Comparison of ENCODE assay signal across 8 cellular contexts in genomic region chr7:158802535-158803199, GRCh38. TPM values are rescaled to one million over a fixed set of nuclear protein-coding genes. Genes with fewer than 3 reads are reported as not detected.
DNase-seq lines count a peak whose midpoint lies in the region; ATAC-seq, FAIRE-seq and TF ChIP-seq lines count a peak whose summit lies in the region.

No MANE protein-coding gene starts in this region.

- H3K36me3 ChIP-seq in brain microvascular endothelial cell (replicated peaks) (peaks cover 3% of the 10 kb centered on the region), kidney epithelial cell (ENCODE audit: control insufficient read depth, insufficient read depth, low read length) (no peaks in the 10 kb centered on the region)

- in situ Hi-C loops in brain microvascular endothelial cell (cut with HindIII; ENCODE audit: low pct_ligation_motif_present, low sequenced_read_pairs), result no loop called here

- peak overlapping the region; percentile 65 for H3K27ac ChIP-seq in AG04450 (ENCODE audit: low read depth, low read length)
- peak overlapping the region; percentile 52 for H3K27ac ChIP-seq in brain microvascular endothelial cell
- H3K27ac ChIP-seq in coronary artery, result peak overlapping the region in 1 of 2 donors; percentile 48

- H3K4me3 ChIP-seq in AG04450 (ENCODE audit: low read depth, low read length), result no peak overlapping the region
- H3K4me3 ChIP-seq in brain microvascular endothelial cell (ENCODE audit: low read depth, low read length), result no peak overlapping the region
- no peak overlapping the region for H3K4me3 ChIP-seq in kidney epithelial cell (ENCODE audit: low read depth, low read length)
- H3K4me3 ChIP-seq in coronary artery, result no peak overlapping the region

- ATAC-seq in HG03460 (IDR thresholded peaks at IDR 0.05; ENCODE audit: unreplicated experiment) (no peak), GM19463 (IDR thresholded peaks at IDR 0.05; ENCODE audit: unreplicated experiment) (no peak)

- TF ChIP-seq CTCF in AG04450 (IDR thresholded peaks at IDR 0.05; ENCODE audit: low read depth, low read length) (no peak), brain microvascular endothelial cell (IDR thresholded peaks at IDR 0.05; ENCODE audit: low read depth, low read length, missing control alignments) (no peak), kidney epithelial cell (IDR thresholded peaks at IDR 0.05; ENCODE audit: insufficient read depth, low read length, poor library complexity, severe bottlenecking) (no peak), coronary artery (IDR thresholded peaks at IDR 0.05) (no peak)

- POLR2A ChIA-PET in AG04450 (lab: Yijun Ruan, JAX), result interaction anchor here (1.3 kb wide), 1 partner anchor 63 kb away, joined by 3 read pairs; no protein-coding TSS in a partner anchor

- H3K27me3 ChIP-seq in AG04450 (ENCODE audit: control insufficient read depth, insufficient read depth, low read length), result no peaks in the 10 kb centered on the region
- H3K27me3 ChIP-seq in brain microvascular endothelial cell (replicated peaks), result no peaks in the 10 kb centered on the region
- H3K27me3 ChIP-seq in kidney epithelial cell (ENCODE audit: control insufficient read depth, insufficient read depth, low read length), result no peaks in the 10 kb centered on the region

- H3K9me3 ChIP-seq in AG04450 (ENCODE audit: control insufficient read depth, insufficient read depth, low read length), result peaks cover 9% of the 10 kb centered on the region; the same call in 1 of the 2 replicates

- CTCF ChIA-PET in AG04450 (lab: Charles Lee), result interaction anchor here (0.6 kb wide), 1 partner anchor 174 kb away, joined by 4 read pairs; no protein-coding TSS in a partner anchor

- DNase-seq in AG04450 (ENCODE audit: low read depth, low spot score), result no peak
- peak; percentile 40 for DNase-seq in HTR-8/SVneo (ENCODE audit: insufficient read length, low spot score)
- DNase-seq in brain microvascular endothelial cell, result no peak
- DNase-seq in kidney epithelial cell (ENCODE audit: low read depth), result peak; percentile 49
- DNase-seq in coronary artery (ENCODE audit: low spot score), result no peak
- no peak for DNase-seq in NCI-H1105 treated with DMSO at 0.1 percent for 48 hours (lab: John Stamatoyannopoulos, UW)

- FAIRE-seq in HTR-8/SVneo (lab: Jason Lieb, UNC), result no peak

RNA-seq across cellular contexts. Expression of gene ESYT2, which starts 26.6 kb away (rescaled TPM):
- 46.9 and 54.3 TPM in 2 replicates for polyA plus RNA-seq in AG04450 (2011; rRNA removed)
- polyA minus RNA-seq in AG04450 (2011; rRNA and poly(A)+ RNA removed), result 47.7 and 51.9 TPM in 2 replicates
- total RNA-seq in kidney epithelial cell, result 53.1 and 54.1 TPM in 2 replicates

RNA-seq across cellular contexts. Expression of gene DYNC2I1, which starts 53.7 kb away (rescaled TPM):
- 7.7 and 8.8 TPM in 2 replicates for polyA plus RNA-seq in AG04450 (2011; rRNA removed)
- polyA minus RNA-seq in AG04450 (2011; rRNA and poly(A)+ RNA removed), result 5.0 and 5.1 TPM in 2 replicates
- total RNA-seq in kidney epithelial cell, result 6.8 and 7.2 TPM in 2 replicates

Comparison
In these comparisons a context has a peak if more than half of its experiments do, and no peak if none do; other contexts are left out.
1. DNase-seq: peak in HTR-8/SVneo (single experiment) and kidney epithelial cell (single experiment); none in AG04450 (single experiment), brain microvascular endothelial cell (single experiment), coronary artery (single experiment) and NCI-H1105 treated with DMSO at 0.1 percent for 48 hours (single experiment).